In the genomic region with DNA sequence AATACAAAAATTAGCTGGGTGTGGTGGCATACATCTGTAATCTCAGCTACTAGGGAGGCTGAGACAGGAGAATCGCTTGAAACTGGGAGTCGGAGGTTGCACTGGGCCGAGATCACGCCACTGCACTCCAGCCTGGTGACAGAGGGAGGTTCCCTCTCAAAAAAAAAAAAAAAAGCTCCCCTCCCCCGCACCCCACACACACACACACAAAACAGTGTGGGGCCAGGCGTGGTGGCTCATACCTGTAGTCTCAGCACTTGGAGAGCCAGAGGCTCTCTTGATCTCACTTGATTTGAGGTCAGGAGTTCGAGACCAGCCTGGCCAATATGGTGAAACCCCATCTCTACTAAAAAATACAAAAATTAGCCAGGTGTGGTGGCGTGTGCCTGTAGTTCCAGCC, we compare ENCODE assay signal across 1 cellular context.
TF ChIP-seq lines count a peak whose summit lies in the region.

No MANE protein-coding gene starts in this region.

TF ChIP-seq in HEK293T, 16 proteins besides CTCF, POLR2A, EP300 and RAD21:
- peak; percentile 85 for TF ChIP-seq ZNF384 (IDR thresholded peaks at IDR 0.05)
